Comparison of ENCODE assay signal across 8 cellular contexts in genomic region chr12:47885012-47885501, GRCh38. TPM values are rescaled to one million over a fixed set of nuclear protein-coding genes. Genes with fewer than 3 reads are reported as not detected.
DNase-seq lines count a peak whose midpoint lies in the region; ATAC-seq and TF ChIP-seq lines count a peak whose summit lies in the region.

No MANE protein-coding gene starts in this region.

- peaks cover 15% of the 10 kb centered on the region for H3K4me1 ChIP-seq in mesenchymal stem cell (ENCODE audit: control insufficient read depth, insufficient read depth, low read depth, low read length)

- 87% methylated on average over 10 of the region's 10 CpGs for WGBS in mesenchymal stem cell

- CTCF ChIA-PET in GM10248 (lab: Yijun Ruan, JAX) = interaction anchor here (1.0 to 14.2 kb wide), 11 partner anchors 13 to 273 kb away, joined by 3 to 145 read pairs (median 6); partner anchors contain the start of genes ASB8 and VDR
- CTCF ChIA-PET in HEK293T (lab: Yijun Ruan, JAX) = interaction anchor here (0.6 to 1.4 kb wide), 2 partner anchors 14 to 180 kb away, joined by 3 read pairs; no protein-coding TSS in a partner anchor

- peaks cover 0 to 8% of the 10 kb centered on the region in 2 experiments for H3K36me3 ChIP-seq in mesenchymal stem cell (ENCODE audit: control insufficient read depth in 1 of 2, insufficient read depth in 2 of 2, low read depth in 1 of 2, low read length in 2 of 2)

- no peaks in the 10 kb centered on the region for H3K9me3 ChIP-seq in mesenchymal stem cell (ENCODE audit: control insufficient read depth, low read length)

- H3K79me1 ChIP-seq in mesenchymal stem cell (replicated peaks; ENCODE audit: low read length, poor library complexity, severe bottlenecking) = no peaks in the 10 kb centered on the region

- H4K91ac ChIP-seq in mesenchymal stem cell (ENCODE audit: low read length) = peak overlapping the region; percentile 18

- H3K4me2 ChIP-seq in mesenchymal stem cell (ENCODE audit: low read length, poor library complexity, severe bottlenecking) = no peak overlapping the region

- H2BK12ac ChIP-seq in mesenchymal stem cell (ENCODE audit: low read length in 2 of 2) = peak overlapping the region in 1 of 2 experiments; percentile 15

- H3K23ac ChIP-seq in mesenchymal stem cell (ENCODE audit: low read length in 2 of 2) = no peak overlapping the region

- no peak overlapping the region for H2AK5ac ChIP-seq in mesenchymal stem cell (ENCODE audit: low read length, severe bottlenecking)

- peak; percentile 71 for DNase-seq in GM10248 (ENCODE audit: extremely low spot score)
- DNase-seq in mesenchymal stem cell = no peak
- DNase-seq in HEK293T (ENCODE audit: extremely low spot score) = no peak
- no peak for DNase-seq in NCI-H774 (lab: John Stamatoyannopoulos, UW)
- no peak for DNase-seq in NCI-H2107 (lab: John Stamatoyannopoulos, UW)

- H2BK5ac ChIP-seq in mesenchymal stem cell (ENCODE audit: low read depth, low read length, poor library complexity, severe bottlenecking) = no peak overlapping the region

- peak; percentile 61 for ATAC-seq in HG02610 (IDR thresholded peaks at IDR 0.05; ENCODE audit: unreplicated experiment)
- peak; percentile 88 to 91 for ATAC-seq in activated CD4-positive, CD25-positive, alpha-beta regulatory T cell treated with anti-CD3 and anti-CD28 coated beads, Interleukin-2, amount 50 U/mL, for 24 hours
- no peak for ATAC-seq in GM21367 (IDR thresholded peaks at IDR 0.05; ENCODE audit: unreplicated experiment)

- no peak overlapping the region for H3K9ac ChIP-seq in mesenchymal stem cell (ENCODE audit: low read length)

- no peaks in the 10 kb centered on the region for H3K27me3 ChIP-seq in mesenchymal stem cell (ENCODE audit: control insufficient read depth in 1 of 2, insufficient read depth in 1 of 2, low read length in 2 of 2)

- H3K27ac ChIP-seq in mesenchymal stem cell (ENCODE audit: low read length, poor library complexity, severe bottlenecking) = no peak overlapping the region

- H2BK15ac ChIP-seq in mesenchymal stem cell (ENCODE audit: low read depth, poor library complexity, severe bottlenecking) = no peak overlapping the region

- peak overlapping the region in 1 of 2 experiments; percentile 24 for H3K18ac ChIP-seq in mesenchymal stem cell (ENCODE audit: low read depth in 1 of 2, low read length in 2 of 2)

- no peak overlapping the region for H4K8ac ChIP-seq in mesenchymal stem cell (ENCODE audit: low read length)

- no peak overlapping the region for H3K4me3 ChIP-seq in mesenchymal stem cell (ENCODE audit: insufficient read depth in 1 of 2, low read depth in 1 of 2, low read length in 2 of 2)

- TF ChIP-seq CTCF in GM10248 (IDR thresholded peaks at IDR 0.05; ENCODE audit: control extremely low read depth, extremely low read depth, low read depth, missing control alignments) = no peak

- no peak overlapping the region for H3K14ac ChIP-seq in mesenchymal stem cell (ENCODE audit: low read length in 2 of 2)

- H2BK120ac ChIP-seq in mesenchymal stem cell (ENCODE audit: low read depth, low read length) = peak overlapping the region; percentile 50

- no peak overlapping the region for H2AFZ ChIP-seq in mesenchymal stem cell (ENCODE audit: low read depth, low read length)

- no peak overlapping the region for H3K4ac ChIP-seq in mesenchymal stem cell (ENCODE audit: low read depth in 1 of 2, low read length in 2 of 2)

- POLR2A ChIA-PET in GM10248 (lab: Yijun Ruan, JAX) (interaction anchor here (0.8 to 1.1 kb wide), 2 partner anchors 15 to 20 kb away, joined by 4 to 5 read pairs; no protein-coding TSS in a partner anchor), HEK293T (lab: Yijun Ruan, JAX) (interaction anchor here (1.4 kb wide), 1 partner anchor 84 kb away, joined by 3 read pairs; no protein-coding TSS in a partner anchor)

TF ChIP-seq in HEK293T, 16 proteins besides CTCF, POLR2A, EP300 and RAD21:
- TF ChIP-seq FOXM1 (IDR thresholded peaks at IDR 0.05; ENCODE audit: borderline replicate concordance) (no peak), ARNT (IDR thresholded peaks at IDR 0.05) (no peak), PKNOX1 (IDR thresholded peaks at IDR 0.05) (no peak), FOXA1 (IDR thresholded peaks at IDR 0.05) (no peak), SUZ12 (IDR thresholded peaks at IDR 0.05) (no peak), CTBP1 (IDR thresholded peaks at IDR 0.05; ENCODE audit: borderline replicate concordance) (no peak), ZNF384 (IDR thresholded peaks at IDR 0.05) (no peak), HDGF (IDR thresholded peaks at IDR 0.05; ENCODE audit: borderline replicate concordance) (no peak), BHLHE40 (IDR thresholded peaks at IDR 0.05; ENCODE audit: borderline replicate concordance) (no peak), TARDBP (IDR thresholded peaks at IDR 0.05) (no peak), NFRKB (IDR thresholded peaks at IDR 0.05) (no peak), L3MBTL2 (conservative IDR thresholded peaks at IDR 0.05) (no peak), ELF4 (IDR thresholded peaks at IDR 0.05) (no peak), FOXK2 (IDR thresholded peaks at IDR 0.05) (no peak), SP1 (IDR thresholded peaks at IDR 0.05) (no peak), LEF1 (IDR thresholded peaks at IDR 0.05; ENCODE audit: borderline replicate concordance) (no peak)

RNA-seq across cellular contexts. Expression of gene VDR, which starts 19.7 kb away (rescaled TPM):
- 11.0 TPM for polyA plus RNA-seq in mesenchymal stem cell (2013, experiment 1 of 2)
- polyA plus RNA-seq in mesenchymal stem cell (2013, experiment 2 of 2) = 10.0 TPM
